In genomic region chr9:76898786-76899185, GRCh38 we compare ENCODE assay signal across 26 cellular contexts. TPM values are rescaled to one million over a fixed set of nuclear protein-coding genes. Genes with fewer than 3 reads are reported as not detected.
DNase-seq lines count a peak whose midpoint lies in the region; ATAC-seq and TF ChIP-seq lines count a peak whose summit lies in the region.
"Had no signal": no experiment of that assay in that cellular context is flagged by ENCODE, and none has a peak within 500 bp of the region (broad histone marks: within the 10 kb centered on the region; RNA-seq: fewer than 3 reads in every experiment).

No MANE protein-coding gene starts in this region.

- TF ChIP-seq POLR2A in esophagus squamous epithelium (IDR thresholded peaks at IDR 0.05) (no peak), uterus (IDR thresholded peaks at IDR 0.05) (no peak)

- intact Hi-C loops in esophagus squamous epithelium (cut with DNase I) (no loop called here), tibial artery (cut with DNase I; ENCODE audit: low total_unique reads) (no loop called here), uterus (cut with DNase I; ENCODE audit: low total_unique reads) (no loop called here)

- no peak for TF ChIP-seq CTCF in esophagus squamous epithelium (IDR thresholded peaks at IDR 0.05)
- no peak for TF ChIP-seq CTCF in tibial artery (IDR thresholded peaks at IDR 0.05)
- no peak for TF ChIP-seq CTCF in uterus (IDR thresholded peaks at IDR 0.05)

- H3K4me3 ChIP-seq in esophagus squamous epithelium (peak overlapping the region in 1 of 4 donors; percentile 27), rectal smooth muscle tissue (ENCODE audit: low read length) (no peak overlapping the region), tibial artery (no peak overlapping the region), uterus (no peak overlapping the region)
- H3K4me3 ChIP-seq: BLaER1 treated with 17β-estradiol and CSF1 and Interleukin-3, amounts not matched to agents 10 nM and 100 nM; body of pancreas; gastrocnemius medialis; hepatocyte; mucosa of descending colon; SJSA1; smooth muscle cell had no signal

- H3K36me3 ChIP-seq in esophagus squamous epithelium (no peaks in the 10 kb centered on the region), rectal smooth muscle tissue (ENCODE audit: control insufficient read depth, insufficient read depth, low read length) (no peaks in the 10 kb centered on the region), tibial artery (peaks cover 0 to 5% (median 0%) of the 10 kb centered on the region in 3 donors), uterus (no peaks in the 10 kb centered on the region)
- H3K36me3 ChIP-seq: BLaER1 treated with 17β-estradiol and CSF1 and Interleukin-3, amounts not matched to agents 10 nM and 100 nM; gastrocnemius medialis; SJSA1 had no signal

- H3K4me1 ChIP-seq in esophagus squamous epithelium (peaks cover 0 to 4% (median 0%) of the 10 kb centered on the region in 3 donors), rectal smooth muscle tissue (ENCODE audit: control insufficient read depth, insufficient read depth, low read length) (peaks cover 48% of the 10 kb centered on the region), tibial artery (peaks cover 0 to 100% (median 47%) of the 10 kb centered on the region in 4 donors), uterus (no peaks in the 10 kb centered on the region)
- H3K4me1 ChIP-seq: body of pancreas, gastrocnemius medialis, SJSA1 had no signal

- WGBS in esophagus squamous epithelium, 2 donors = 28 to 58% methylated on average over 2 of the region's 2 CpGs

- H3K9ac ChIP-seq in rectal smooth muscle tissue (ENCODE audit: low read length) = no peak overlapping the region
- H3K9ac ChIP-seq: BLaER1 treated with 17β-estradiol and CSF1 and Interleukin-3, amounts not matched to agents 10 nM and 100 nM had no signal

- ATAC-seq in activated CD4-positive, CD25-positive, alpha-beta regulatory T cell treated with anti-CD3 and anti-CD28 coated beads, Interleukin-2, amount 50 U/mL, for 24 hours = no peak
- ATAC-seq: body of pancreas; gastrocnemius medialis; HCT116; stimulated activated naive CD8-positive, alpha-beta T cell treated with anti-CD3 and anti-CD28 coated beads, Interleukin-15, Interleukin-2, amounts not matched to agents 100 U/mL and 50 U/mL, for 24 hours; T-cell had no signal

- H3K9me3 ChIP-seq in esophagus squamous epithelium (no peaks in the 10 kb centered on the region), tibial artery (no peaks in the 10 kb centered on the region), uterus (no peaks in the 10 kb centered on the region)
- H3K9me3 ChIP-seq: BLaER1 treated with 17β-estradiol and CSF1 and Interleukin-3, amounts not matched to agents 10 nM and 100 nM; body of pancreas; gastrocnemius medialis; mucosa of descending colon; SJSA1 had no signal

- DNase-seq in amniotic epithelial cell (ENCODE audit: low read depth) (peak; percentile 59), esophagus squamous epithelium (lab: John Stamatoyannopoulos, UW) (no peak), tibial artery (no peak), uterus (no peak), AG20443 (ENCODE audit: low spot score) (no peak)
- DNase-seq: activated CD4-positive, alpha-beta T cell treated with anti-CD3 and anti-CD28 coated beads, Interleukin-2, amount 50 U/mL, for 48 hours; activated gamma-delta T cell treated with Interleukin-2 at 50 U/mL for 16 hours; activated T-cell treated with anti-CD3 and anti-CD28 coated beads, Interleukin-2, amount 50 U/mL, for 48 hours; body of pancreas; cerebellar nuclear complex; gastrocnemius medialis; left cardiac atrium; mammary epithelial cell; mucosa of descending colon; NCI-H2107; NCI-H446 treated with DMSO at 0.1 percent for 48 hours; stimulated activated naive CD8-positive, alpha-beta T cell treated with anti-CD3 and anti-CD28 coated beads, Interleukin-15, Interleukin-2, amounts not matched to agents 100 U/mL and 50 U/mL, for 24 hours; T-cell had no signal

- H3K27ac ChIP-seq in esophagus squamous epithelium (peak overlapping the region in 3 of 4 donors; percentile 57 to 62 (median 57)), rectal smooth muscle tissue (ENCODE audit: low read depth, low read length) (peak overlapping the region; percentile 70), tibial artery (peak overlapping the region; percentile 3 to 82), uterus (no peak overlapping the region)
- H3K27ac ChIP-seq: BLaER1 treated with 17β-estradiol and CSF1 and Interleukin-3, amounts not matched to agents 10 nM and 100 nM; body of pancreas; gastrocnemius medialis; hepatocyte; SJSA1 had no signal

- H3K27me3 ChIP-seq in esophagus squamous epithelium (peaks cover 0 to 39% (median 0%) of the 10 kb centered on the region in 4 donors), rectal smooth muscle tissue (ENCODE audit: control insufficient read depth, insufficient read depth, low read length) (no peaks in the 10 kb centered on the region), tibial artery (no peaks in the 10 kb centered on the region), uterus (no peaks in the 10 kb centered on the region)
- H3K27me3 ChIP-seq: BLaER1 treated with 17β-estradiol and CSF1 and Interleukin-3, amounts not matched to agents 10 nM and 100 nM; body of pancreas had no signal

RNA-seq across cellular contexts. Expression of gene PRUNE2, which starts 7.1 kb away (rescaled TPM):
- 100 to 1,000 TPM in 1 of 4 donors, 10 to 100 TPM in 2, 1 to 10 TPM in 1; 9.9 to 126 (median 26.7) TPM for total RNA-seq in esophagus squamous epithelium
- 100 to 1,000 TPM in 2 of 4 donors, 10 to 100 TPM in 2; 51.4 to 187 (median 97.1) TPM for total RNA-seq in uterus
- total RNA-seq: G401 had no signal

Comparison
In these comparisons a context has a peak if more than half of its experiments do, and no peak if none do; other contexts are left out.
1. H3K27ac ChIP-seq: peak in esophagus squamous epithelium (3 of 4), rectal smooth muscle tissue (single experiment) and tibial artery (2 of 2); none in uterus (0 of 2).